Comparison of ENCODE assay signal across 1 cellular context in the genomic region with DNA sequence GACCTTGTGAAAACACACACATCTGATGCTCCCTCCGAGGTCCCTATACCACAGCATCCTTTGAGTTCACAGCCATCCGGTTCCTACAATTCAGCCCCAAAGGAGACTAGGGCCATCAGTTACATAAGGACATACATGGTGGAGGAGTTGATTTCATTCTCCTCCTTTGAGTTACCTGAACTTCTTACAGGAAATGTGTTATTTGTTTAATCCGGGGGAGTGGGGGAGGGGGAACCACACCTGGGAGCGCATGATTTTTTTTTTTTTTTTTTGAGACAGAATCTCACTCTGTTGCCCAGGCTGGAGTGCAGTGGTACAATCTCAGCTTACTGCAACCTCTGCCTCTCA.
TF ChIP-seq lines count a peak whose summit lies in the region.

No MANE protein-coding gene starts in this region.

TF ChIP-seq in HepG2, 621 proteins besides CTCF, POLR2A, EP300 and RAD21:
- TF ChIP-seq, protein P1, sequence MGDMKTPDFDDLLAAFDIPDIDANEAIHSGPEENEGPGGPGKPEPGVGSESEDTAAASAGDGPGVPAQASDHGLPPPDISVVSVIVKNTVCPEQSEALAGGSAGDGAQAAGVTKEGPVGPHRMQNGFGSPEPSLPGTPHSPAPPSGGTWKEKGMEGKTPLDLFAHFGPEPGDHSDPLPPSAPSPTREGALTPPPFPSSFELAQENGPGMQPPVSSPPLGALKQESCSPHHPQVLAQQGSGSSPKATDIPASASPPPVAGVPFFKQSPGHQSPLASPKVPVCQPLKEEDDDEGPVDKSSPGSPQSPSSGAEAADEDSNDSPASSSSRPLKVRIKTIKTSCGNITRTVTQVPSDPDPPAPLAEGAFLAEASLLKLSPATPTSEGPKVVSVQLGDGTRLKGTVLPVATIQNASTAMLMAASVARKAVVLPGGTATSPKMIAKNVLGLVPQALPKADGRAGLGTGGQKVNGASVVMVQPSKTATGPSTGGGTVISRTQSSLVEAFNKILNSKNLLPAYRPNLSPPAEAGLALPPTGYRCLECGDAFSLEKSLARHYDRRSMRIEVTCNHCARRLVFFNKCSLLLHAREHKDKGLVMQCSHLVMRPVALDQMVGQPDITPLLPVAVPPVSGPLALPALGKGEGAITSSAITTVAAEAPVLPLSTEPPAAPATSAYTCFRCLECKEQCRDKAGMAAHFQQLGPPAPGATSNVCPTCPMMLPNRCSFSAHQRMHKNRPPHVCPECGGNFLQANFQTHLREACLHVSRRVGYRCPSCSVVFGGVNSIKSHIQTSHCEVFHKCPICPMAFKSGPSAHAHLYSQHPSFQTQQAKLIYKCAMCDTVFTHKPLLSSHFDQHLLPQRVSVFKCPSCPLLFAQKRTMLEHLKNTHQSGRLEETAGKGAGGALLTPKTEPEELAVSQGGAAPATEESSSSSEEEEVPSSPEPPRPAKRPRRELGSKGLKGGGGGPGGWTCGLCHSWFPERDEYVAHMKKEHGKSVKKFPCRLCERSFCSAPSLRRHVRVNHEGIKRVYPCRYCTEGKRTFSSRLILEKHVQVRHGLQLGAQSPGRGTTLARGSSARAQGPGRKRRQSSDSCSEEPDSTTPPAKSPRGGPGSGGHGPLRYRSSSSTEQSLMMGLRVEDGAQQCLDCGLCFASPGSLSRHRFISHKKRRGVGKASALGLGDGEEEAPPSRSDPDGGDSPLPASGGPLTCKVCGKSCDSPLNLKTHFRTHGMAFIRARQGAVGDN (CRISPR knock-in tag; IDR thresholded peaks at IDR 0.05): no peak
- TF ChIP-seq ZNF773 (CRISPR knock-in tag; IDR thresholded peaks at IDR 0.05; ENCODE audit: borderline replicate concordance): no peak
- TF ChIP-seq, protein P2, sequence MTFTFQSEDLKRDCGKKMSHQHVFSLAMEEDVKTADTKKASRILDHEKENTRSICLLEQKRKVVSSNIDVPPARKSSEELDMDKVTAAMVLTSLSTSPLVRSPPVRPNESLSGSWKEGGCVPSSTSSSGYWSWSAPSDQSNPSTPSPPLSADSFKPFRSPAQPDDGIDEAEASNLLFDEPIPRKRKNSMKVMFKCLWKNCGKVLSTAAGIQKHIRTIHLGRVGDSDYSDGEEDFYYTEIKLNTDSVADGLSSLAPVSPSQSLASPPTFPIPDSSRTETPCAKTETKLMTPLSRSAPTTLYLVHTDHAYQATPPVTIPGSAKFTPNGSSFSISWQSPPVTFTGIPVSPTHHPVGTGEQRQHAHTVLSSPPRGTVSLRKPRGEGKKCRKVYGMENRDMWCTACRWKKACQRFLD (CRISPR knock-in tag; IDR thresholded peaks at IDR 0.05; ENCODE audit: borderline replicate concordance): no peak
- TF ChIP-seq, protein P3, sequence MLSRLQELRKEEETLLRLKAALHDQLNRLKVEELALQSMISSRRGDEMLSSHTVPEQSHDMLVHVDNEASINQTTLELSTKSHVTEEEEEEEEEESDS (CRISPR knock-in tag; IDR thresholded peaks at IDR 0.05; ENCODE audit: borderline replicate concordance): no peak
- TF ChIP-seq ZNF296 (CRISPR knock-in tag; conservative IDR thresholded peaks at IDR 0.05): no peak
- no peak for TF ChIP-seq ZNF331 (CRISPR knock-in tag; IDR thresholded peaks at IDR 0.05)
